In the genomic region with DNA sequence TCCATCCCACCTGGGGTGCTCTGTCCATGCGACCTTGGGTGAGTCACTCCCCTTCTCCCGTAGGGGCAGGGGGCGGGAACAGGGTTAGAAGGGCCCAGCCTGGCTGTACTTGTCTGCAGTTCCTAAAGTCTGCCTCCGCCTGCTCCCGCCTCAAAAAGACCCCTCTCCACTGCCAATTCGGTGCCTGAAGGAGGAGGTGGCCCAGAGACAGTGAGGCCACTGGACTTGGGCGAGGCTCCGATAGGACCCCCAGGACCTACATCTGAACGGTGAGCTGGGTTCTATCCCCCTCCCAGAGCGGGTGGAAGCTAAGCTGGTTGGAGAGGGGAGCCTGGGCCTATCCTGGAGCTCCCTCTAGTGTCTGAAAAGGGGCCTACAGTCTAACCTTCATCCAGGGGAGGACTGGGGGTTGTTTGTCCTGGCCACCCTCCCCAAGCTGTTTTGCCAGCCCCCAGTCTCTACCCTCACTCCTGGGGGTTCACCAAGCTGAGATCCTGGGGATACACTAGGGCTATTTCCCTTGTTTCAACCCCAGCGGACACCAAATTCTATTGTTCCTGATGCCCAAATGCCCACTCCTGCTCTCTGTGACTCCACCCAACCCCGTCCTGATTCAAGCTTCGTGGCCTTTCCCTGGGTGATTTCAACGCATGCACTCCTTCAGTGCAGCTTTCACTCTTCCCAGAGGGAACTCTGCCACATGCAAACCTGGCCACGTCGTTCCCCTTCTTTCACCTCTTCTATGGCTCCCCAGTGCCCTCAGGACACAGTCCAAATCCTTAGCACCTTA, we compare ENCODE assay signal across 1 cellular context.
A peak's percentile ranks its signal among the peaks of the same experiment; 100 is the strongest.
TF ChIP-seq lines count a peak whose summit lies in the region.

No MANE protein-coding gene starts in this region.

TF ChIP-seq in HEK293, 187 proteins besides CTCF, POLR2A, EP300 and RAD21 (continued from another document):
- TF ChIP-seq, protein P1, sequence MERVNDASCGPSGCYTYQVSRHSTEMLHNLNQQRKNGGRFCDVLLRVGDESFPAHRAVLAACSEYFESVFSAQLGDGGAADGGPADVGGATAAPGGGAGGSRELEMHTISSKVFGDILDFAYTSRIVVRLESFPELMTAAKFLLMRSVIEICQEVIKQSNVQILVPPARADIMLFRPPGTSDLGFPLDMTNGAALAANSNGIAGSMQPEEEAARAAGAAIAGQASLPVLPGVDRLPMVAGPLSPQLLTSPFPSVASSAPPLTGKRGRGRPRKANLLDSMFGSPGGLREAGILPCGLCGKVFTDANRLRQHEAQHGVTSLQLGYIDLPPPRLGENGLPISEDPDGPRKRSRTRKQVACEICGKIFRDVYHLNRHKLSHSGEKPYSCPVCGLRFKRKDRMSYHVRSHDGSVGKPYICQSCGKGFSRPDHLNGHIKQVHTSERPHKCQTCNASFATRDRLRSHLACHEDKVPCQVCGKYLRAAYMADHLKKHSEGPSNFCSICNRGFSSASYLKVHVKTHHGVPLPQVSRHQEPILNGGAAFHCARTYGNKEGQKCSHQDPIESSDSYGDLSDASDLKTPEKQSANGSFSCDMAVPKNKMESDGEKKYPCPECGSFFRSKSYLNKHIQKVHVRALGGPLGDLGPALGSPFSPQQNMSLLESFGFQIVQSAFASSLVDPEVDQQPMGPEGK (tag by site-specific recombination; IDR thresholded peaks at IDR 0.05), result peak; percentile 76
- peak; percentile 10; the same call in 1 of the 2 replicates for TF ChIP-seq SP2 (tag by site-specific recombination; IDR thresholded peaks at IDR 0.05)
- peak; percentile 41; the same call in 1 of the 2 replicates for TF ChIP-seq ZNF629 (tag by site-specific recombination; IDR thresholded peaks at IDR 0.05)
- TF ChIP-seq ZNF2 (tag by site-specific recombination; IDR thresholded peaks at IDR 0.05), result peak; percentile 49; the same call in 1 of the 2 replicates
- peak; percentile 79 for TF ChIP-seq ZNF335 (tag by site-specific recombination; conservative IDR thresholded peaks at IDR 0.05)
